ENCODE assay signal across 8 cellular contexts in the genomic region with DNA sequence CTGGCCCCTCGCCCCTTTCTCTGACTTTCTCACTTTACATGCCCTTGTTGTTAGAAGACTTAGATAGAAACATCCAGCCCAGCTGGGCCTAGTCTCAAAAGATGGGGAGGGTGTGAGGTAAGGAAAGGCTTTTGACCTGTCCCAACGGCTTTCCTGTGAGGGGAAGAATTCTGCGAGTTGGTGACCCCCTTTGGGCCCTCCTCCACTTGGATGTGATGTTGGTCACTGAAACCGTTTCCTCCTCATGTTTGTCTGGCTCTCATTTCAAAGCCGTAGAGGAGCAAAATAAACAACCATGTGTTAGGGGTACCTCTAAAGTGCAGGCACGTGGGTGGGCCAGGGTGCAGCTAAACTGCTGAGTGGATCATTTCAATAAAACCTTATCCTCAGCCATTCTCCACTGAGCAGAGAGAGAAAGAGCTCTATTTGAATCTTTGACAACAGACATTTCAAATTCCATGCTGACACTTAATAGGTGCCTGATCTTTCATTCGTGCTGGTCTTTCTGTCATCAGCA.
DNase-seq lines count a peak whose midpoint lies in the region; ATAC-seq and TF ChIP-seq lines count a peak whose summit lies in the region.

No MANE protein-coding gene starts in this region.

- H3K27ac Mint-ChIP-seq in T-helper 1 cell treated with Interleukin-12 subunit alpha and Interleukin-12 subunit beta and Interleukin-4 antibody, amounts not matched to agents 30 μg/mL and 1 μg/mL, for 36 hours = peak overlapping the region; percentile 99
- peak overlapping the region; percentile 98 for H3K27ac Mint-ChIP-seq in activated naive CD8-positive, alpha-beta T cell treated with anti-CD3 and anti-CD28 coated beads, Interleukin-2, amount 10 ng/mL, durations not matched to agents 7 days and 5 days

- H3K9me3 ChIP-seq in left lung = no peaks in the 10 kb centered on the region
- H3K9me3 ChIP-seq in stomach smooth muscle (ENCODE audit: control insufficient read depth in 2 of 2, low read length in 2 of 2) = no peaks in the 10 kb centered on the region

- no peaks in the 10 kb centered on the region for H3K9me3 Mint-ChIP-seq in T-helper 1 cell treated with Interleukin-12 subunit alpha and Interleukin-12 subunit beta and Interleukin-4 antibody, amounts not matched to agents 30 μg/mL and 1 μg/mL, for 36 hours
- no peaks in the 10 kb centered on the region for H3K9me3 Mint-ChIP-seq in activated naive CD8-positive, alpha-beta T cell treated with anti-CD3 and anti-CD28 coated beads, Interleukin-2, amount 10 ng/mL, durations not matched to agents 7 days and 5 days

- no peak for TF ChIP-seq CTCF in left lung (IDR thresholded peaks at IDR 0.05)

- POLR2A ChIA-PET in activated naive CD8-positive, alpha-beta T cell treated with anti-CD3 and anti-CD28 coated beads, Interleukin-2, amount 10 ng/mL, durations not matched to agents 7 days and 5 days (lab: Charles Lee) = interaction anchor here (0.6 to 5.9 kb wide), 14 partner anchors 9 to 231 kb away, joined by 3 to 60 read pairs (median 6); a partner anchor contains a TSS

- H3K36me3 Mint-ChIP-seq in T-helper 1 cell treated with Interleukin-12 subunit alpha and Interleukin-12 subunit beta and Interleukin-4 antibody, amounts not matched to agents 30 μg/mL and 1 μg/mL, for 36 hours (ENCODE audit: low read depth) = peaks cover 8% of the 10 kb centered on the region
- peaks cover 8% of the 10 kb centered on the region for H3K36me3 Mint-ChIP-seq in activated naive CD8-positive, alpha-beta T cell treated with anti-CD3 and anti-CD28 coated beads, Interleukin-2, amount 10 ng/mL, durations not matched to agents 7 days and 5 days

- H3K4me1 Mint-ChIP-seq in T-helper 1 cell treated with Interleukin-12 subunit alpha and Interleukin-12 subunit beta and Interleukin-4 antibody, amounts not matched to agents 30 μg/mL and 1 μg/mL, for 36 hours (ENCODE audit: low read depth) = peaks cover 48% of the 10 kb centered on the region
- peaks cover 48% of the 10 kb centered on the region for H3K4me1 Mint-ChIP-seq in activated naive CD8-positive, alpha-beta T cell treated with anti-CD3 and anti-CD28 coated beads, Interleukin-2, amount 10 ng/mL, durations not matched to agents 7 days and 5 days

- peak overlapping the region; percentile 92 to 96 for H3K9ac ChIP-seq in stomach smooth muscle (ENCODE audit: low read length in 2 of 2)

- H3K27me3 ChIP-seq in left lung (no peaks in the 10 kb centered on the region), stomach smooth muscle (ENCODE audit: control insufficient read depth in 1 of 2, insufficient read depth in 2 of 2, low read length in 2 of 2) (no peaks in the 10 kb centered on the region)

- H3K36me3 ChIP-seq in left lung (no peaks in the 10 kb centered on the region), stomach smooth muscle (ENCODE audit: control insufficient read depth in 2 of 2, insufficient read depth in 2 of 2, low read length in 2 of 2) (no peaks in the 10 kb centered on the region)

- H3K4me3 ChIP-seq in left lung (peak overlapping the region; percentile 45 to 53), stomach smooth muscle (ENCODE audit: low read length in 2 of 2) (peak overlapping the region; percentile 79 to 89)

- peak overlapping the region; percentile 97 for H3K4me3 Mint-ChIP-seq in T-helper 1 cell treated with Interleukin-12 subunit alpha and Interleukin-12 subunit beta and Interleukin-4 antibody, amounts not matched to agents 30 μg/mL and 1 μg/mL, for 36 hours
- H3K4me3 Mint-ChIP-seq in activated naive CD8-positive, alpha-beta T cell treated with anti-CD3 and anti-CD28 coated beads, Interleukin-2, amount 10 ng/mL, durations not matched to agents 7 days and 5 days = peak overlapping the region; percentile 90

- H3K27me3 Mint-ChIP-seq in T-helper 1 cell treated with Interleukin-12 subunit alpha and Interleukin-12 subunit beta and Interleukin-4 antibody, amounts not matched to agents 30 μg/mL and 1 μg/mL, for 36 hours (ENCODE audit: low read depth) = no peaks in the 10 kb centered on the region
- no peaks in the 10 kb centered on the region for H3K27me3 Mint-ChIP-seq in activated naive CD8-positive, alpha-beta T cell treated with anti-CD3 and anti-CD28 coated beads, Interleukin-2, amount 10 ng/mL, durations not matched to agents 7 days and 5 days

- intact Hi-C loops in left lung (cut with DNase I) = no loop called here

- H3K4me1 ChIP-seq in left lung (peaks cover 12 to 34% of the 10 kb centered on the region in 2 donors), stomach smooth muscle (ENCODE audit: control insufficient read depth, insufficient read depth, low read length) (peaks cover 28% of the 10 kb centered on the region)

- no peak for ATAC-seq in activated naive CD8-positive, alpha-beta T cell treated with anti-CD3 and anti-CD28 coated beads, Interleukin-2, amount 10 ng/mL, durations not matched to agents 7 days and 5 days (ENCODE audit: low read depth)
- ATAC-seq in left lung (no peak), HG02759 (IDR thresholded peaks at IDR 0.05; ENCODE audit: unreplicated experiment) (no peak), HG03342 (IDR thresholded peaks at IDR 0.05; ENCODE audit: unreplicated experiment) (no peak)

- H3K27ac ChIP-seq in left lung (peak overlapping the region; percentile 89 to 94), stomach smooth muscle (ENCODE audit: low read length) (peak overlapping the region; percentile 96)

- DNase-seq in T-helper 1 cell (no peak), left lung (no peak), T1000 (lab: John Stamatoyannopoulos, UW) (no peak)
- DNase-seq in activated naive CD8-positive, alpha-beta T cell treated with anti-CD3 and anti-CD28 coated beads, Interleukin-2, amount 10 ng/mL, durations not matched to agents 7 days and 5 days = no peak
